Comparison of ENCODE assay signal across 11 cellular contexts in genomic region chr4:157222764-157223145, GRCh38. TPM values are rescaled to one million over a fixed set of nuclear protein-coding genes. Genes with fewer than 3 reads are reported as not detected.
DNase-seq lines count a peak whose midpoint lies in the region; ATAC-seq and TF ChIP-seq lines count a peak whose summit lies in the region.
"Had no signal": no experiment of that assay in that cellular context is flagged by ENCODE, and none has a peak within 500 bp of the region (broad histone marks: within the 10 kb centered on the region; RNA-seq: fewer than 3 reads in every experiment).

No MANE protein-coding gene starts in this region.

- peak overlapping the region; percentile 53 for H3K4me3 ChIP-seq in left ventricle myocardium inferior
- peak overlapping the region; percentile 88 for H3K4me3 ChIP-seq in endocrine pancreas (ENCODE audit: control insufficient read depth, insufficient read depth, low read length)
- peak overlapping the region; percentile 7 to 43 for H3K4me3 ChIP-seq in vagina

- H3K36me3 ChIP-seq in left ventricle myocardium inferior (no peaks in the 10 kb centered on the region), endocrine pancreas (ENCODE audit: control insufficient read depth, insufficient read depth, low read length) (no peaks in the 10 kb centered on the region), vagina (no peaks in the 10 kb centered on the region)

- H3K27ac Mint-ChIP-seq in nephron, result peak overlapping the region; percentile 64 to 74 (median 68)

- H3K27ac ChIP-seq in left ventricle myocardium inferior (replicated peaks) (no peak overlapping the region), vagina (no peak overlapping the region)

- TF ChIP-seq CTCF in left ventricle myocardium inferior (IDR thresholded peaks at IDR 0.05; ENCODE audit: borderline replicate concordance) (no peak), nephron (IDR thresholded peaks at IDR 0.05; ENCODE audit: unreplicated experiment in 3 of 3) (no peak), vagina (IDR thresholded peaks at IDR 0.05) (no peak)

- CTCF ChIA-PET in HEK293T (lab: Yijun Ruan, JAX), result no interaction called here

- peaks cover 23% of the 10 kb centered on the region for H3K4me1 Mint-ChIP-seq in nephron

- no peak for TF ChIP-seq POLR2A in vagina (IDR thresholded peaks at IDR 0.05)

- DNase-seq in left ventricle myocardium inferior (no peak), left cardiac atrium (no peak), vagina (ENCODE audit: extremely low spot score in 2 of 2) (no peak), activated T-cell treated with anti-CD3 and anti-CD28 coated beads for 4 hours (no peak), HEK293T (ENCODE audit: extremely low spot score) (no peak)
- no peak for DNase-seq in activated effector memory CD4-positive, alpha-beta T cell treated with Interleukin-2 at 50 U/mL for 16 hours
- DNase-seq: activated naive CD4-positive, alpha-beta T cell treated with anti-CD3 and anti-CD28 coated beads, Interleukin-2, amount 50 U/mL, for 16 hours; CD4-positive, CD25-positive, alpha-beta regulatory T cell; NCI-H1694 treated with DMSO at 0.1 percent for 48 hours had no signal

- H3K27me3 ChIP-seq in left ventricle myocardium inferior (ENCODE audit: low read depth) (peaks cover 87% of the 10 kb centered on the region), endocrine pancreas (ENCODE audit: control insufficient read depth, insufficient read depth, low read length) (no peaks in the 10 kb centered on the region), vagina (peaks cover 13% of the 10 kb centered on the region)

- peaks cover 15% of the 10 kb centered on the region for H3K4me1 ChIP-seq in left ventricle myocardium inferior
- H3K4me1 ChIP-seq in endocrine pancreas (ENCODE audit: control insufficient read depth, insufficient read depth, low read length), result peaks cover 15% of the 10 kb centered on the region
- H3K4me1 ChIP-seq in vagina, result peaks cover 12% of the 10 kb centered on the region

- H3K36me3 Mint-ChIP-seq in nephron (ENCODE audit: low read depth), result no peaks in the 10 kb centered on the region
- H3K36me3 Mint-ChIP-seq: CD4-positive, CD25-positive, alpha-beta regulatory T cell had no signal

- POLR2A ChIA-PET in HEK293T (lab: Yijun Ruan, JAX), result no interaction called here

- H3K9me3 Mint-ChIP-seq in nephron, result no peaks in the 10 kb centered on the region

- peak overlapping the region; percentile 88 to 93 (median 93) for H3K4me3 Mint-ChIP-seq in nephron
- H3K4me3 Mint-ChIP-seq: CD4-positive, CD25-positive, alpha-beta regulatory T cell had no signal

- intact Hi-C loops in left ventricle myocardium inferior (cut with micrococcal nuclease), result no loop called here
- intact Hi-C loops in left cardiac atrium (cut with DNase I), result no loop called here
- intact Hi-C loops in vagina (cut with DNase I), result no loop called here

- ATAC-seq in left cardiac atrium, result no peak

- peaks cover 60% of the 10 kb centered on the region for H3K27me3 Mint-ChIP-seq in nephron (ENCODE audit: low read depth)

- no peaks in the 10 kb centered on the region for H3K9me3 ChIP-seq in left ventricle myocardium inferior (replicated peaks)
- H3K9me3 ChIP-seq in endocrine pancreas (ENCODE audit: control insufficient read depth, low read length), result no peaks in the 10 kb centered on the region
- H3K9me3 ChIP-seq in vagina, result no peaks in the 10 kb centered on the region

- H3K9ac ChIP-seq in endocrine pancreas (ENCODE audit: control insufficient read depth, insufficient read depth, low read length), result peak overlapping the region; percentile 99

TF ChIP-seq in HEK293T, 16 proteins besides CTCF, POLR2A, EP300 and RAD21:
- TF ChIP-seq TARDBP (IDR thresholded peaks at IDR 0.05), result no peak
- TF ChIP-seq SUZ12 (IDR thresholded peaks at IDR 0.05), result no peak
- TF ChIP-seq ELF4 (IDR thresholded peaks at IDR 0.05), result no peak
- no peak for TF ChIP-seq FOXK2 (IDR thresholded peaks at IDR 0.05)
- no peak for TF ChIP-seq NFRKB (IDR thresholded peaks at IDR 0.05)

RNA-seq across cellular contexts. Expression of gene GRIA2, which starts 2.2 kb away (rescaled TPM):
- total RNA-seq in left ventricle myocardium inferior (not detected), left cardiac atrium (not detected), vagina (0.49 TPM)
- total RNA-seq: CD4-positive, CD25-positive, alpha-beta regulatory T cell had no signal

Comparison
In these comparisons a context has a peak if more than half of its experiments do, and no peak if none do; other contexts are left out.
1. H3K4me3 ChIP-seq: peak in every context shown above with its lines; median percentile 88 in endocrine pancreas; 53 in left ventricle myocardium inferior; 25 in vagina.